ENCODE assay signal across 27 cellular contexts in the genomic region with DNA sequence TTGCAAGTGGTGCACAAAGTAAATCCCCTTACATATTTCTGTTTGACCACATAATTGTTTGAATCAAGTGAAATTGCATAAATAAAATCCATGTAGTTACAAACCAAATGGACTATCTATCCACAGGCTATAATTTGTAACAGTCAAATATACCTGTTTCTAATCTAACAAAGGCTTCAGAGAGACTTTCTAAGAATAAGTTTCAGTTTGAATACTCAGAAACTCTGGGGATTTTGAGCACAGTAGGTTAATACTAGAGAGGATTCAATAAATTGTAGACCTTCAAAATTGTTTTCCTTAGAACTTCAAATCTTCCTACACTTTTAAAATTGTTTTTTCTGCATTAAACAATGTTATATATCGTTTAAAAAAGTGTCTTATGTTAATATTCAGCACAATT.
"Had no signal": no experiment of that assay in that cellular context is flagged by ENCODE, and none has a peak within 500 bp of the region (broad histone marks: within the 10 kb centered on the region; RNA-seq: fewer than 3 reads in every experiment).

No MANE protein-coding gene starts in this region.

- H3K27ac ChIP-seq: hepatocyte, left lung, lower lobe of right lung, neural progenitor cell, neutrophil, right atrium auricular region, right lobe of liver, stomach, testis, thyroid gland, transverse colon, upper lobe of left lung, vagina had no signal

- H3K4me2 ChIP-seq: hepatocyte, neural progenitor cell had no signal

- ATAC-seq: left colon; left lung; lower lobe of right lung; natural killer cell; right lobe of liver; stimulated activated naive CD8-positive, alpha-beta T cell treated with anti-CD3 and anti-CD28 coated beads, Interleukin-15, Interleukin-2, amounts not matched to agents 100 U/mL and 50 U/mL, for 24 hours had no signal

- H3K9me3 ChIP-seq: left lung, lower lobe of right lung, neutrophil, right atrium auricular region, right lobe of liver, testis, thyroid gland, transverse colon, upper lobe of left lung, vagina had no signal

- H3K36me3 ChIP-seq: left lung, lower lobe of right lung, neural progenitor cell, neutrophil, right atrium auricular region, right lobe of liver, stomach, thyroid gland, upper lobe of left lung, vagina had no signal

- H3K4me3 ChIP-seq: hepatocyte, left lung, lower lobe of right lung, neural progenitor cell, right atrium auricular region, right lobe of liver, stomach, testis, thyroid gland, transverse colon, upper lobe of left lung, vagina had no signal

- FAIRE-seq: keratinocyte had no signal

- H3K27me3 ChIP-seq: hepatocyte, left lung, neural progenitor cell, neutrophil, right atrium auricular region, right lobe of liver, stomach, testis, thyroid gland, transverse colon, upper lobe of left lung, vagina had no signal

- DNase-seq: left colon; left lung; lower lobe of right lung; mammary epithelial cell; mesenchymal stem cell; naive B cell; natural killer cell; nephron progenitor cell; occipital lobe; right lobe of liver; stimulated activated CD4-positive, alpha-beta T cell treated with anti-CD3 and anti-CD28 coated beads, Interleukin-12 subunit alpha, Interleukin-12 subunit beta, amount 100 ng/mL, for 4 hours; stimulated activated CD4-positive, alpha-beta T cell treated with anti-CD3 and anti-CD28 coated beads, Interleukin-15, amount 100 ng/mL, for 24 hours; stimulated activated CD4-positive, alpha-beta T cell treated with anti-CD3 and anti-CD28 coated beads, Interleukin-2, amount 100 ng/mL, for 24 hours; stimulated activated CD4-positive, alpha-beta T cell treated with anti-CD3 and anti-CD28 coated beads, Interleukin-4, amount 100 ng/mL, for 1 hour; stimulated activated naive B cell treated with anti-CD40 and anti-IgM and Interleukin-4, amounts not matched to agents 10 μg/mL and 1 μg/mL and 100 μg/mL, for 72 hours; stimulated activated naive CD8-positive, alpha-beta T cell treated with anti-CD3 and anti-CD28 coated beads, Interleukin-15, Interleukin-2, amounts not matched to agents 100 U/mL and 50 U/mL, for 24 hours; stomach; testis; thyroid gland; transverse colon; upper lobe of left lung had no signal

- H3K4me1 ChIP-seq: left lung, lower lobe of right lung, neural progenitor cell, right atrium auricular region, right lobe of liver, stomach, testis, thyroid gland, transverse colon, upper lobe of left lung, vagina had no signal
